In genomic region chr16:79175286-79176057, GRCh38 we compare ENCODE assay signal across 17 cellular contexts.
DNase-seq lines count a peak whose midpoint lies in the region; ATAC-seq, FAIRE-seq and TF ChIP-seq lines count a peak whose summit lies in the region.
"Had no signal": no experiment of that assay in that cellular context is flagged by ENCODE, and none has a peak within 500 bp of the region (broad histone marks: within the 10 kb centered on the region; RNA-seq: fewer than 3 reads in every experiment).

No MANE protein-coding gene starts in this region.

- DNase-seq in T-helper 1 cell (no peak), Daoy (ENCODE audit: low read depth) (peak; percentile 36), bronchial epithelial cell (ENCODE audit: low read depth) (peak; percentile 75), natural killer cell (no peak), D721Med (ENCODE audit: insufficient read length, low spot score) (no peak), amygdala (lab: John Stamatoyannopoulos, UW) (no peak), NCI-H146 treated with DMSO at 0.1 percent for 48 hours (lab: John Stamatoyannopoulos, UW; ENCODE audit: unreplicated experiment) (no peak)
- DNase-seq: Caco-2; CD4-positive, alpha-beta T cell; H7; HFFc6; NCI-H1417; NCI-H187 treated with DMSO at 0.1 percent for 48 hours; NCI-H345; NCI-H524 treated with DMSO at 0.1 percent for 48 hours; SJCRH30 had no signal

- H3K36me3 ChIP-seq in bronchial epithelial cell (ENCODE audit: control insufficient read depth, insufficient read depth, low read length) = no peaks in the 10 kb centered on the region
- H3K36me3 ChIP-seq: SJCRH30 had no signal

- no peak overlapping the region for H3K4me3 ChIP-seq in bronchial epithelial cell (ENCODE audit: low read depth, low read length)
- H3K4me3 ChIP-seq: SJCRH30 had no signal

- no peak for TF ChIP-seq CTCF in bronchial epithelial cell (IDR thresholded peaks at IDR 0.05; ENCODE audit: insufficient read depth, low read length, severe bottlenecking)
- TF ChIP-seq CTCF in natural killer cell (IDR thresholded peaks at IDR 0.05) = no peak
- TF ChIP-seq CTCF in D721Med (IDR thresholded peaks at IDR 0.05; ENCODE audit: insufficient read depth, missing control alignments) = no peak

- FAIRE-seq in bronchial epithelial cell (lab: Jason Lieb, UNC) (no peak), D721Med (lab: Jason Lieb, UNC) (no peak)

- ATAC-seq in natural killer cell = no peak

- no peaks in the 10 kb centered on the region for H3K27me3 ChIP-seq in bronchial epithelial cell (ENCODE audit: control insufficient read depth, insufficient read depth, low read length)
- H3K27me3 ChIP-seq: SJCRH30 had no signal

- H3K27ac Mint-ChIP-seq in T-helper 1 cell treated with Interleukin-12 subunit alpha and Interleukin-12 subunit beta and Interleukin-4 antibody, amounts not matched to agents 30 μg/mL and 1 μg/mL, for 36 hours = peak overlapping the region; percentile 43
- H3K27ac Mint-ChIP-seq in natural killer cell = peak overlapping the region in 1 of 2 donors; percentile 71
- H3K27ac Mint-ChIP-seq: CD4-positive, alpha-beta T cell; HFFc6 had no signal

- no peaks in the 10 kb centered on the region for H3K36me3 Mint-ChIP-seq in T-helper 1 cell treated with Interleukin-12 subunit alpha and Interleukin-12 subunit beta and Interleukin-4 antibody, amounts not matched to agents 30 μg/mL and 1 μg/mL, for 36 hours (ENCODE audit: low read depth)
- H3K36me3 Mint-ChIP-seq in natural killer cell = no peaks in the 10 kb centered on the region

- H3K4me1 Mint-ChIP-seq in T-helper 1 cell treated with Interleukin-12 subunit alpha and Interleukin-12 subunit beta and Interleukin-4 antibody, amounts not matched to agents 30 μg/mL and 1 μg/mL, for 36 hours (ENCODE audit: low read depth) = peaks cover 8% of the 10 kb centered on the region
- peaks cover 28 to 33% of the 10 kb centered on the region in 2 donors for H3K4me1 Mint-ChIP-seq in natural killer cell

- intact Hi-C loops in natural killer cell (cut with micrococcal nuclease) = loop anchor here (2.0 to 5.0 kb wide), 2 partner anchors 19 to 83 kb away; no protein-coding TSS in a partner anchor

- H3K27me3 Mint-ChIP-seq in T-helper 1 cell treated with Interleukin-12 subunit alpha and Interleukin-12 subunit beta and Interleukin-4 antibody, amounts not matched to agents 30 μg/mL and 1 μg/mL, for 36 hours (ENCODE audit: low read depth) = no peaks in the 10 kb centered on the region
- peaks cover 0 to 2% of the 10 kb centered on the region in 2 donors for H3K27me3 Mint-ChIP-seq in natural killer cell (ENCODE audit: low read depth in 2 of 2)
- H3K27me3 Mint-ChIP-seq: CD4-positive, alpha-beta T cell had no signal

- H3K4me3 Mint-ChIP-seq in T-helper 1 cell treated with Interleukin-12 subunit alpha and Interleukin-12 subunit beta and Interleukin-4 antibody, amounts not matched to agents 30 μg/mL and 1 μg/mL, for 36 hours = no peak overlapping the region
- H3K4me3 Mint-ChIP-seq in natural killer cell = peak overlapping the region; percentile 5
- H3K4me3 Mint-ChIP-seq: CD4-positive, alpha-beta T cell; HFFc6 had no signal

- H3K9me3 Mint-ChIP-seq in T-helper 1 cell treated with Interleukin-12 subunit alpha and Interleukin-12 subunit beta and Interleukin-4 antibody, amounts not matched to agents 30 μg/mL and 1 μg/mL, for 36 hours = peaks cover 32% of the 10 kb centered on the region
- H3K9me3 Mint-ChIP-seq in natural killer cell = no peaks in the 10 kb centered on the region

Comparison
In these comparisons a context has a peak if more than half of its experiments do, and no peak if none do; other contexts are left out.
1. DNase-seq: peak in Daoy (single experiment) and bronchial epithelial cell (single experiment); none in T-helper 1 cell (0 of 5), natural killer cell (single experiment), D721Med (single experiment), amygdala (0 of 56) and NCI-H146 treated with DMSO at 0.1 percent for 48 hours (single experiment).